11 cellular contexts compared by ENCODE assay signal in the genomic region with DNA sequence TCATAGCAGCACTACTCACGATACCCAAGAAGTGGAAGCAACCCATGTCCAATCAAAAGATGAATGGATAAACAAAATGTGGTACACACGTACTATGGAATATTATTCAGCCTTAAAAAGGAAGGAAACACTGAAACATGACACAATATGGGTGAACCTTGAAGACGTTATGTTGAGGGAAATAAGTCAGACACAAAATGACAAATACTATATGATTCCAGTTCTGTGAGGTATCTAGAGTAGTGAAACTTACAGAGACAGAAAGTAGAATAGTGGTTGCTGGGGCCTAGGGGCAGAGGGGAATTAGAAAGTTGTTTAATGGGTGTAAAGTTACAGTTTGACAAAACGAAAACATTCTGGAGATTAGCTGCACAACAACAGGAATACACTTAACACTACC. TPM values are rescaled to one million over a fixed set of nuclear protein-coding genes. Genes with fewer than 3 reads are reported as not detected.
DNase-seq lines count a peak whose midpoint lies in the region; ATAC-seq, FAIRE-seq and TF ChIP-seq lines count a peak whose summit lies in the region.
"Had no signal": no experiment of that assay in that cellular context is flagged by ENCODE, and none has a peak within 500 bp of the region (broad histone marks: within the 10 kb centered on the region; RNA-seq: fewer than 3 reads in every experiment).

No MANE protein-coding gene starts in this region.

- H3K4me3 Mint-ChIP-seq in Caco-2 (ENCODE audit: unreplicated experiment) (no peak overlapping the region), WTC11 (no peak overlapping the region)

- 0 out of 2 replicates have a peak, but pooled peaks cover 6% of the 10 kb centered on the region for H3K4me1 ChIP-seq in Caco-2

- H3K4me3 ChIP-seq in Caco-2 (ENCODE audit: low read depth, low read length): no peak overlapping the region

- no peaks in the 10 kb centered on the region for H3K36me3 Mint-ChIP-seq in Caco-2 (ENCODE audit: insufficient read depth, unreplicated experiment)
- H3K36me3 Mint-ChIP-seq in WTC11: no peaks in the 10 kb centered on the region

- DNase-seq in Caco-2: no peak
- DNase-seq in GM19239 (ENCODE audit: insufficient read length, low spot score): no peak
- no peak for DNase-seq in WTC11 (ENCODE audit: low spot score)
- no peak for DNase-seq in substantia nigra (lab: John Stamatoyannopoulos, UW)
- no peak for DNase-seq in effector CD8-positive, alpha-beta T cell (lab: John Stamatoyannopoulos, UW)
- no peak for DNase-seq in hypothalamus (lab: John Stamatoyannopoulos, UW)
- DNase-seq in DMS153 treated with DMSO at 0.1 percent for 48 hours (lab: John Stamatoyannopoulos, UW; ENCODE audit: unreplicated experiment): no peak
- DNase-seq: DMS 273 treated with DMSO at 0.1 percent for 48 hours, HCEC 1CT, NCI-H1417 had no signal

- H3K9me3 Mint-ChIP-seq in Caco-2 (ENCODE audit: unreplicated experiment): no peaks in the 10 kb centered on the region
- no peaks in the 10 kb centered on the region for H3K9me3 Mint-ChIP-seq in WTC11

- no peaks in the 10 kb centered on the region for H3K9me3 ChIP-seq in Caco-2

- BruUV-seq in Caco-2 (replicated peaks; lab: Mats Ljungman, UMichigan): no TSS peak

- H3K27ac Mint-ChIP-seq in Caco-2 (ENCODE audit: unreplicated experiment) (peak overlapping the region; percentile 70), WTC11 (peak overlapping the region; percentile 95)

- H3K36me3 ChIP-seq in Caco-2 (ENCODE audit: control insufficient read depth, insufficient read depth, low read length): no peaks in the 10 kb centered on the region

- no peak overlapping the region for H3K27ac ChIP-seq in substantia nigra (ENCODE audit: low read depth, low read length, poor library complexity, severe bottlenecking)

- no peaks in the 10 kb centered on the region for H3K27me3 ChIP-seq in Caco-2 (replicated peaks; ENCODE audit: control insufficient read depth, insufficient read depth, low read length)

- intact Hi-C loops in Caco-2 (cut with micrococcal nuclease; ENCODE audit: unreplicated experiment): no loop called here

- peak; percentile 96 for FAIRE-seq in GM19239 (lab: Jason Lieb, UNC)

- POLR2A ChIA-PET in Caco-2 (lab: Charles Lee): no interaction called here
- POLR2A ChIA-PET in WTC11 (lab: Charles Lee): no interaction called here

- ATAC-seq in HG02870 (IDR thresholded peaks at IDR 0.05; ENCODE audit: unreplicated experiment) (peak; percentile 95), WTC11 (no peak)

- H3K4me1 Mint-ChIP-seq in Caco-2 (ENCODE audit: low read depth, unreplicated experiment) (peaks cover 37% of the 10 kb centered on the region), WTC11 (peaks cover 66% of the 10 kb centered on the region)

- TF ChIP-seq CTCF in Caco-2 (IDR thresholded peaks at IDR 0.05; ENCODE audit: insufficient read depth in 1 of 2, low read depth in 1 of 2, low read length in 1 of 2, severe bottlenecking in 1 of 2, unreplicated experiment in 1 of 2) (no peak), WTC11 (IDR thresholded peaks at IDR 0.05) (no peak)

- CTCF ChIA-PET in Caco-2 (lab: Charles Lee) (no interaction called here), WTC11 (lab: Charles Lee) (no interaction called here)

- H3K27me3 Mint-ChIP-seq in Caco-2 (ENCODE audit: insufficient read depth, unreplicated experiment) (no peaks in the 10 kb centered on the region), WTC11 (ENCODE audit: low read depth) (no peaks in the 10 kb centered on the region)

TF ChIP-seq in WTC11, 78 proteins besides CTCF, POLR2A, EP300 and RAD21:
- TF ChIP-seq, protein P1, sequence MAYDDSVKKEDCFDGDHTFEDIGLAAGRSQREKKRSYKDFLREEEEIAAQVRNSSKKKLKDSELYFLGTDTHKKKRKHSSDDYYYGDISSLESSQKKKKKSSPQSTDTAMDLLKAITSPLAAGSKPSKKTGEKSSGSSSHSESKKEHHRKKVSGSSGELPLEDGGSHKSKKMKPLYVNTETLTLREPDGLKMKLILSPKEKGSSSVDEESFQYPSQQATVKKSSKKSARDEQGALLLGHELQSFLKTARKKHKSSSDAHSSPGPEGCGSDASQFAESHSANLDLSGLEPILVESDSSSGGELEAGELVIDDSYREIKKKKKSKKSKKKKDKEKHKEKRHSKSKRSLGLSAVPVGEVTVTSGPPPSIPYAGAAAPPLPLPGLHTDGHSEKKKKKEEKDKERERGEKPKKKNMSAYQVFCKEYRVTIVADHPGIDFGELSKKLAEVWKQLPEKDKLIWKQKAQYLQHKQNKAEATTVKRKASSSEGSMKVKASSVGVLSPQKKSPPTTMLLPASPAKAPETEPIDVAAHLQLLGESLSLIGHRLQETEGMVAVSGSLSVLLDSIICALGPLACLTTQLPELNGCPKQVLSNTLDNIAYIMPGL (CRISPR knock-in tag; IDR thresholded peaks at IDR 0.05): no peak
- TF ChIP-seq OVOL2 (CRISPR knock-in tag; IDR thresholded peaks at IDR 0.05; ENCODE audit: borderline replicate concordance) (no peak), NR2C2 (CRISPR knock-in tag; IDR thresholded peaks at IDR 0.05) (no peak), TP53 (CRISPR knock-in tag; IDR thresholded peaks at IDR 0.05) (no peak), ZNF263 (CRISPR knock-in tag; IDR thresholded peaks at IDR 0.05; ENCODE audit: low read depth) (no peak)
- TF ChIP-seq, protein P2, sequence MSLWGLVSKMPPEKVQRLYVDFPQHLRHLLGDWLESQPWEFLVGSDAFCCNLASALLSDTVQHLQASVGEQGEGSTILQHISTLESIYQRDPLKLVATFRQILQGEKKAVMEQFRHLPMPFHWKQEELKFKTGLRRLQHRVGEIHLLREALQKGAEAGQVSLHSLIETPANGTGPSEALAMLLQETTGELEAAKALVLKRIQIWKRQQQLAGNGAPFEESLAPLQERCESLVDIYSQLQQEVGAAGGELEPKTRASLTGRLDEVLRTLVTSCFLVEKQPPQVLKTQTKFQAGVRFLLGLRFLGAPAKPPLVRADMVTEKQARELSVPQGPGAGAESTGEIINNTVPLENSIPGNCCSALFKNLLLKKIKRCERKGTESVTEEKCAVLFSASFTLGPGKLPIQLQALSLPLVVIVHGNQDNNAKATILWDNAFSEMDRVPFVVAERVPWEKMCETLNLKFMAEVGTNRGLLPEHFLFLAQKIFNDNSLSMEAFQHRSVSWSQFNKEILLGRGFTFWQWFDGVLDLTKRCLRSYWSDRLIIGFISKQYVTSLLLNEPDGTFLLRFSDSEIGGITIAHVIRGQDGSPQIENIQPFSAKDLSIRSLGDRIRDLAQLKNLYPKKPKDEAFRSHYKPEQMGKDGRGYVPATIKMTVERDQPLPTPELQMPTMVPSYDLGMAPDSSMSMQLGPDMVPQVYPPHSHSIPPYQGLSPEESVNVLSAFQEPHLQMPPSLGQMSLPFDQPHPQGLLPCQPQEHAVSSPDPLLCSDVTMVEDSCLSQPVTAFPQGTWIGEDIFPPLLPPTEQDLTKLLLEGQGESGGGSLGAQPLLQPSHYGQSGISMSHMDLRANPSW (CRISPR knock-in tag; conservative IDR thresholded peaks at IDR 0.05; ENCODE audit: low read depth): no peak
TF ChIP-seq in WTC11: peak in this region for 0.

RNA-seq across cellular contexts. Expression of gene TLK1, which starts 24.7 kb away (rescaled TPM):
- total RNA-seq in Caco-2 (2022): 77.7 and 85.1 TPM in 2 replicates
- total RNA-seq in WTC11 (2021): 91.1 to 99.6 TPM (median 93.9 TPM) in 3 replicates
